Comparison of ENCODE assay signal across 9 cellular contexts in genomic region chr4:26947318-26947717, GRCh38.
"Had no signal": no experiment of that assay in that cellular context is flagged by ENCODE, and none has a peak within 500 bp of the region (broad histone marks: within the 10 kb centered on the region; RNA-seq: fewer than 3 reads in every experiment).

No MANE protein-coding gene starts in this region.

- H3K9ac ChIP-seq: GM23248 had no signal

- H3K27ac ChIP-seq: GM23248, HL-60 had no signal

- H3K4me3 ChIP-seq: GM23248, HAP-1 had no signal

- H3K27me3 Mint-ChIP-seq: IgD-negative memory B cell had no signal

- H3K27ac Mint-ChIP-seq: HFFc6 had no signal

- DNase-seq: GM23248, GOT3, H7, HFFc6 had no signal

- H3K9me3 Mint-ChIP-seq: HFFc6 had no signal

- H3K36me3 ChIP-seq: HAP-1 had no signal

- H3K9me3 ChIP-seq: HAP-1 had no signal

- FAIRE-seq: HepG2 had no signal

- H3K4me1 ChIP-seq: HAP-1 had no signal

- H3K4me3 Mint-ChIP-seq: HFFc6, IgD-negative memory B cell had no signal

- ATAC-seq: HCT116, HepG2 had no signal
